In genomic region chr15:34101366-34102174, GRCh38 we compare ENCODE assay signal across 8 cellular contexts. TPM values are rescaled to one million over a fixed set of nuclear protein-coding genes. Genes with fewer than 3 reads are reported as not detected.
A peak's percentile ranks its signal among the peaks of the same experiment; 100 is the strongest.
DNase-seq lines count a peak whose midpoint lies in the region; ATAC-seq, FAIRE-seq and TF ChIP-seq lines count a peak whose summit lies in the region.

TSS of gene EMC7 (minus strand) at chr15:34101862. CDS start at chr15:34101839, 23 bp downstream.
TSS of gene PGBD4 (plus strand) at chr15:34102083. CDS start at chr15:34102532, 449 bp downstream.

- peak within 1 kb of the TSS; percentile 91 for H3K9ac ChIP-seq in HepG2 (ENCODE audit: insufficient read depth, low read depth, low read length)

- in situ Hi-C loops in HepG2 (cut with HindIII; ENCODE audit: extremely low pct_ligation_motif_present, low pct_unique_long_range_greater_than_20kb): no loop called here

- WGBS in HepG2 (ENCODE audit: low lambda C conversion rate): 0% methylated on average over 24 of the region's 48 CpGs

- H4K20me1 ChIP-seq in HepG2 (ENCODE audit: insufficient read depth, low read length): no peaks in the 10 kb centered on the region

- TF ChIP-seq EP300 in HepG2 (IDR thresholded peaks at IDR 0.05; ENCODE audit: low read depth in 2 of 2, low read length in 2 of 2) (peak in 1 of 2 experiments; percentile 5; a peak in 1 of 4 replicates), HepG2 (CRISPR knock-in tag; IDR thresholded peaks at IDR 0.05; ENCODE audit: borderline replicate concordance) (no peak)

- H3K4me3 ChIP-seq in HepG2 (replicated peaks in 1 of 3; ENCODE audit: insufficient read depth in 1 of 3, low read depth in 2 of 3, low read length in 3 of 3): peak within 1 kb of the TSS; percentile 84 to 95 (median 92)

- POLR2A ChIA-PET in CD4-positive, alpha-beta T cell (lab: Charles Lee): interaction anchor here (0.6 to 2.7 kb wide), 22 partner anchors 8 to 887 kb away, joined by 3 to 38 read pairs (median 4); partner anchors contain the start of genes AQR, AVEN, EMC4 and GOLGA8A
- POLR2A ChIA-PET in activated CD4-positive, alpha-beta memory T cell treated with anti-CD3 and anti-CD28 coated beads for 36 hours (lab: Charles Lee): interaction anchor here (0.7 to 1.8 kb wide), 4 partner anchors 9 to 123 kb away, joined by 4 to 9 read pairs (median 6); partner anchors contain the start of genes EMC4 and KATNBL1
- POLR2A ChIA-PET in HepG2 (lab: Yijun Ruan, JAX): interaction anchor here (0.7 to 2.8 kb wide), 14 partner anchors 9 to 868 kb away, joined by 3 to 16 read pairs (median 4); partner anchors contain the start of genes AQR, EMC4 and KATNBL1

- peak within 1 kb of the TSS; percentile 86 for H3K27ac ChIP-seq in CD4-positive, alpha-beta T cell (ENCODE audit: low read depth, low read length)
- peak within 1 kb of the TSS; percentile 83 for H3K27ac ChIP-seq in HepG2 (ENCODE audit: extremely low read length, insufficient read depth, low read length)

- peaks cover 9% of the 10 kb centered on the region for H3K9me3 Mint-ChIP-seq in CD4-positive, alpha-beta T cell
- peaks cover 19% of the 10 kb centered on the region for H3K9me3 Mint-ChIP-seq in activated CD4-positive, alpha-beta memory T cell treated with anti-CD3 and anti-CD28 coated beads for 36 hours

- CTCF ChIA-PET in CD4-positive, alpha-beta T cell (lab: Charles Lee): interaction anchor here (0.7 to 2.1 kb wide), 2 partner anchors 108 to 265 kb away, joined by 3 to 9 read pairs; partner anchors contain the start of genes KATNBL1 and LPCAT4
- CTCF ChIA-PET in activated CD4-positive, alpha-beta memory T cell treated with anti-CD3 and anti-CD28 coated beads for 36 hours (lab: Charles Lee): interaction anchor here (0.6 to 1.3 kb wide), 4 partner anchors 8 to 108 kb away, joined by 3 to 13 read pairs (median 6); partner anchors contain the start of gene KATNBL1
- CTCF ChIA-PET in HepG2 (lab: Yijun Ruan, JAX; ENCODE audit: low intra/inter-chr PET ratio, low total read pairs): no interaction called here

- H3K27ac Mint-ChIP-seq in CD4-positive, alpha-beta T cell: peak within 1 kb of the TSS; percentile 96
- H3K27ac Mint-ChIP-seq in activated CD4-positive, alpha-beta memory T cell treated with anti-CD3 and anti-CD28 coated beads for 36 hours: peak within 1 kb of the TSS; percentile 96

- peak within 1 kb of the TSS; percentile 92 for H2AFZ ChIP-seq in HepG2 (ENCODE audit: low read length)

- H3K4me3 Mint-ChIP-seq in CD4-positive, alpha-beta T cell: peak within 1 kb of the TSS; percentile 91
- peak within 1 kb of the TSS; percentile 99 for H3K4me3 Mint-ChIP-seq in activated CD4-positive, alpha-beta memory T cell treated with anti-CD3 and anti-CD28 coated beads for 36 hours

- H3K4me1 Mint-ChIP-seq in CD4-positive, alpha-beta T cell (ENCODE audit: low read depth): peaks cover 54% of the 10 kb centered on the region
- H3K4me1 Mint-ChIP-seq in activated CD4-positive, alpha-beta memory T cell treated with anti-CD3 and anti-CD28 coated beads for 36 hours (ENCODE audit: low read depth): peaks cover 36% of the 10 kb centered on the region

- H3K27me3 Mint-ChIP-seq in CD4-positive, alpha-beta T cell: no peaks in the 10 kb centered on the region
- H3K27me3 Mint-ChIP-seq in activated CD4-positive, alpha-beta memory T cell treated with anti-CD3 and anti-CD28 coated beads for 36 hours: no peaks in the 10 kb centered on the region

- peak; percentile 96 for ATAC-seq in CD4-positive, alpha-beta T cell (ENCODE audit: poor library complexity)
- ATAC-seq in GM19452 (IDR thresholded peaks at IDR 0.05; ENCODE audit: unreplicated experiment): peak; percentile 99
- peak; percentile 87 for ATAC-seq in HG03575 (IDR thresholded peaks at IDR 0.05; ENCODE audit: extremely low read depth, insufficient number of reproducible peaks, low FRiP score, unreplicated experiment)
- peak; percentile 99 for ATAC-seq in HepG2

- no peaks in the 10 kb centered on the region for H3K27me3 ChIP-seq in CD4-positive, alpha-beta T cell (ENCODE audit: control insufficient read depth, insufficient read depth, low read length)
- peaks cover 0 to 3% of the 10 kb centered on the region in 2 experiments; a peak in 1 of 5 replicates for H3K27me3 ChIP-seq in HepG2 (ENCODE audit: control insufficient read depth in 1 of 2, insufficient read depth in 2 of 2, low read length in 2 of 2)

- TF ChIP-seq RAD21 in HepG2 (CRISPR knock-in tag; IDR thresholded peaks at IDR 0.05): no peak

- H3K79me2 ChIP-seq in HepG2 (ENCODE audit: insufficient read depth, low read length): peaks cover 45% of the 10 kb centered on the region

- no peaks in the 10 kb centered on the region for H3K9me3 ChIP-seq in CD4-positive, alpha-beta T cell (ENCODE audit: control insufficient read depth, low read length)
- no peaks in the 10 kb centered on the region for H3K9me3 ChIP-seq in HepG2 (ENCODE audit: low read length)

- H3K36me3 ChIP-seq in HepG2 (replicated peaks in 1 of 2; ENCODE audit: control insufficient read depth in 1 of 2, insufficient read depth in 2 of 2, low read length in 2 of 2): no peaks in the 10 kb centered on the region

- TF ChIP-seq POLR2A in HepG2 (IDR thresholded peaks at IDR 0.05; ENCODE audit: insufficient read depth in 1 of 2, low read depth in 2 of 2, low read length in 2 of 2): peak; percentile 86 to 93

- TSS peak; percentile 81 for BruUV-seq in HepG2 (replicated peaks; lab: Mats Ljungman, UMichigan)

- intact Hi-C loops in CD4-positive, alpha-beta T cell (cut with DNase I, micrococcal nuclease): loop anchor here (1.0 to 5.0 kb wide), 7 partner anchors 61 to 886 kb away; partner anchors contain the start of genes AVEN (in 1 of the 2), EMC4 (in 1 of the 2), LPCAT4 (in 1 of the 2) and SLC12A6 (in 1 of the 2)
- intact Hi-C loops in activated CD4-positive, alpha-beta memory T cell treated with anti-CD3 and anti-CD28 coated beads for 36 hours (cut with micrococcal nuclease): loop anchor here (1.0 to 5.0 kb wide), 8 partner anchors 53 to 887 kb away; partner anchors contain the start of genes AVEN, KATNBL1, LPCAT4 and ZNF770
- intact Hi-C loops in HepG2 (cut with micrococcal nuclease; ENCODE audit: unreplicated experiment): loop anchor here (1.0 to 10.0 kb wide), 2 partner anchors 123 to 243 kb away; partner anchors contain the start of genes NOP10 and NUTM1

- H3K4me2 ChIP-seq in HepG2 (ENCODE audit: low read depth, low read length): peak within 1 kb of the TSS; percentile 84

- H3K4me1 ChIP-seq in HepG2 (ENCODE audit: insufficient read depth, low read length): peaks cover 27% of the 10 kb centered on the region

- peak; percentile 97 to 100 (median 99) for DNase-seq in CD4-positive, alpha-beta T cell
- DNase-seq in NCI-H82 (lab: John Stamatoyannopoulos, UW): peak; percentile 100
- peak; percentile 100 for DNase-seq in activated CD4-positive, alpha-beta memory T cell treated with anti-CD3 and anti-CD28 coated beads for 36 hours
- peak; percentile 98 to 100 for DNase-seq in dermis microvascular lymphatic vessel endothelial cell (ENCODE audit: low read depth in 2 of 2)
- DNase-seq in HepG2 (ENCODE audit: low spot score): peak; percentile 98
- peak; percentile 98 to 99 for DNase-seq in stimulated activated CD4-positive, alpha-beta T cell treated with anti-CD3 and anti-CD28 coated beads, Interleukin-2, amount 100 ng/mL, for 48 hours

- TF ChIP-seq CTCF in CD4-positive, alpha-beta T cell (IDR thresholded peaks at IDR 0.05): no peak
- peak; percentile 6; the same call in 1 of the 2 replicates for TF ChIP-seq CTCF in HepG2 (CRISPR knock-in tag; IDR thresholded peaks at IDR 0.05)

- peak; percentile 98 for FAIRE-seq in HepG2 (lab: Jason Lieb, UNC)

- H3K36me3 Mint-ChIP-seq in CD4-positive, alpha-beta T cell (ENCODE audit: low read depth): peaks cover 45% of the 10 kb centered on the region
- H3K36me3 Mint-ChIP-seq in activated CD4-positive, alpha-beta memory T cell treated with anti-CD3 and anti-CD28 coated beads for 36 hours: peaks cover 28% of the 10 kb centered on the region

RNA-seq across cellular contexts. Expression of gene EMC7, which starts in this region (rescaled TPM):
- total RNA-seq in CD4-positive, alpha-beta T cell: 10 to 100 TPM; 54.0 to 54.6 TPM
- 10 to 100 TPM; 62.7 to 68.4 TPM for total RNA-seq in activated CD4-positive, alpha-beta memory T cell treated with anti-CD3 and anti-CD28 coated beads for 36 hours
- total RNA-seq in dermis microvascular lymphatic vessel endothelial cell: 27.3 and 32.4 TPM in 2 replicates
- total RNA-seq in HepG2 (2016; rRNA removed; fragmentation: Illumina TruSeq; extraction: Trizol): 29.3 and 46.8 TPM in 2 replicates
- 8.5 and 12.1 TPM in 2 replicates for total RNA-seq in HepG2 (2016; cell fraction: cytosol; rRNA removed; fragmentation: Illumina TruSeq; extraction: Trizol; ENCODE audit: low read depth)
- total RNA-seq in HepG2 (2016; cell fraction: insoluble cytoplasmic fraction; rRNA removed; fragmentation: Illumina TruSeq; extraction: Trizol): 28.3 and 50.5 TPM in 2 replicates
- total RNA-seq in HepG2 (2016; cell fraction: membrane; rRNA removed; fragmentation: Illumina TruSeq; extraction: Trizol): 14.4 and 17.9 TPM in 2 replicates
- total RNA-seq in HepG2 (2016; cell fraction: nucleus; rRNA removed; fragmentation: Illumina TruSeq; extraction: Trizol): 44.7 and 53.5 TPM in 2 replicates
- polyA plus RNA-seq in HepG2 (2011; rRNA removed): 97.7 and 113 TPM in 2 replicates
- 45.6 and 79.3 TPM in 2 replicates for polyA plus RNA-seq in HepG2 (2011; cell fraction: cytosol; rRNA removed)
- polyA plus RNA-seq in HepG2 (2011; cell fraction: nucleus; rRNA removed): 21.2 and 28.7 TPM in 2 replicates
- 95.9 and 114 TPM in 2 replicates for polyA plus RNA-seq in HepG2 (2012)
- polyA plus RNA-seq in HepG2 (2016; cell fraction: cytosol; fragmentation: Illumina TruSeq; extraction: Trizol; ENCODE audit: low read depth): 18.6 and 20.7 TPM in 2 replicates
- 53.3 and 55.1 TPM in 2 replicates for polyA plus RNA-seq in HepG2 (2016; cell fraction: insoluble cytoplasmic fraction; fragmentation: Illumina TruSeq; extraction: Trizol; ENCODE audit: low read depth)
- polyA plus RNA-seq in HepG2 (2016; cell fraction: membrane; fragmentation: Illumina TruSeq; extraction: Trizol; ENCODE audit: low read depth): 20.8 and 21.4 TPM in 2 replicates
- polyA plus RNA-seq in HepG2 (2016; cell fraction: nucleus; fragmentation: Illumina TruSeq; extraction: Trizol; ENCODE audit: insufficient read depth, low read depth): 131 and 150 TPM in 2 replicates
- polyA minus RNA-seq in HepG2 (2011; rRNA and poly(A)+ RNA removed; ENCODE audit: low replicate concordance): 11.7 and 31.8 TPM in 2 replicates
- polyA minus RNA-seq in HepG2 (2011; cell fraction: cytosol; rRNA and poly(A)+ RNA removed): 14.9 and 16.0 TPM in 2 replicates
- polyA minus RNA-seq in HepG2 (2011; cell fraction: nucleus; rRNA and poly(A)+ RNA removed): 11.6 and 16.4 TPM in 2 replicates

RNA-seq across cellular contexts. Expression of gene PGBD4, which starts in this region (rescaled TPM):
- total RNA-seq in CD4-positive, alpha-beta T cell: 1 to 10 TPM; 2.3 to 2.6 TPM
- 1 to 10 TPM; 2.0 to 2.3 TPM for total RNA-seq in activated CD4-positive, alpha-beta memory T cell treated with anti-CD3 and anti-CD28 coated beads for 36 hours
- total RNA-seq in dermis microvascular lymphatic vessel endothelial cell (0.64 and 1.1 TPM in 2 replicates), HepG2 (2016; rRNA removed; fragmentation: Illumina TruSeq; extraction: Trizol) (1.3 and 1.4 TPM in 2 replicates)
- total RNA-seq in HepG2 (2016; cell fraction: cytosol; rRNA removed; fragmentation: Illumina TruSeq; extraction: Trizol; ENCODE audit: low read depth): 0.20 and 0.26 TPM in 2 replicates
- total RNA-seq in HepG2 (2016; cell fraction: insoluble cytoplasmic fraction; rRNA removed; fragmentation: Illumina TruSeq; extraction: Trizol): 1.4 and 1.5 TPM in 2 replicates
- total RNA-seq in HepG2 (2016; cell fraction: membrane; rRNA removed; fragmentation: Illumina TruSeq; extraction: Trizol): 0.62 and 0.71 TPM in 2 replicates
- total RNA-seq in HepG2 (2016; cell fraction: nucleus; rRNA removed; fragmentation: Illumina TruSeq; extraction: Trizol): 2.6 and 2.7 TPM in 2 replicates
- polyA plus RNA-seq in HepG2 (2011; rRNA removed): 1.7 TPM in 2 replicates
- polyA plus RNA-seq in HepG2 (2011; cell fraction: cytosol; rRNA removed): 0.56 and 0.78 TPM in 2 replicates
- polyA plus RNA-seq in HepG2 (2011; cell fraction: nucleus; rRNA removed): 1.2 and 2.2 TPM in 2 replicates
- polyA plus RNA-seq in HepG2 (2012): 0.85 and 1.2 TPM in 2 replicates
- polyA plus RNA-seq in HepG2 (2016; cell fraction: cytosol; fragmentation: Illumina TruSeq; extraction: Trizol; ENCODE audit: low read depth): 0.07 and 0.09 TPM in 2 replicates
- 0.69 and 0.86 TPM in 2 replicates for polyA plus RNA-seq in HepG2 (2016; cell fraction: insoluble cytoplasmic fraction; fragmentation: Illumina TruSeq; extraction: Trizol; ENCODE audit: low read depth)
- polyA plus RNA-seq in HepG2 (2016; cell fraction: membrane; fragmentation: Illumina TruSeq; extraction: Trizol; ENCODE audit: low read depth): 0.29 and 0.44 TPM in 2 replicates
- polyA plus RNA-seq in HepG2 (2016; cell fraction: nucleus; fragmentation: Illumina TruSeq; extraction: Trizol; ENCODE audit: insufficient read depth, low read depth): 3.0 and 3.8 TPM in 2 replicates
- polyA minus RNA-seq in HepG2 (2011; rRNA and poly(A)+ RNA removed; ENCODE audit: low replicate concordance): 0.82 and 2.4 TPM in 2 replicates
- 0.49 and 0.62 TPM in 2 replicates for polyA minus RNA-seq in HepG2 (2011; cell fraction: cytosol; rRNA and poly(A)+ RNA removed)
- 3.9 and 5.2 TPM in 2 replicates for polyA minus RNA-seq in HepG2 (2011; cell fraction: nucleus; rRNA and poly(A)+ RNA removed)

Comparison
In these comparisons a context has a peak if more than half of its experiments do, and no peak if none do; other contexts are left out.
1. Peak in every context shown above with its lines: DNase-seq, ATAC-seq, H3K4me3 ChIP-seq and H3K27ac ChIP-seq.